In the genomic region with DNA sequence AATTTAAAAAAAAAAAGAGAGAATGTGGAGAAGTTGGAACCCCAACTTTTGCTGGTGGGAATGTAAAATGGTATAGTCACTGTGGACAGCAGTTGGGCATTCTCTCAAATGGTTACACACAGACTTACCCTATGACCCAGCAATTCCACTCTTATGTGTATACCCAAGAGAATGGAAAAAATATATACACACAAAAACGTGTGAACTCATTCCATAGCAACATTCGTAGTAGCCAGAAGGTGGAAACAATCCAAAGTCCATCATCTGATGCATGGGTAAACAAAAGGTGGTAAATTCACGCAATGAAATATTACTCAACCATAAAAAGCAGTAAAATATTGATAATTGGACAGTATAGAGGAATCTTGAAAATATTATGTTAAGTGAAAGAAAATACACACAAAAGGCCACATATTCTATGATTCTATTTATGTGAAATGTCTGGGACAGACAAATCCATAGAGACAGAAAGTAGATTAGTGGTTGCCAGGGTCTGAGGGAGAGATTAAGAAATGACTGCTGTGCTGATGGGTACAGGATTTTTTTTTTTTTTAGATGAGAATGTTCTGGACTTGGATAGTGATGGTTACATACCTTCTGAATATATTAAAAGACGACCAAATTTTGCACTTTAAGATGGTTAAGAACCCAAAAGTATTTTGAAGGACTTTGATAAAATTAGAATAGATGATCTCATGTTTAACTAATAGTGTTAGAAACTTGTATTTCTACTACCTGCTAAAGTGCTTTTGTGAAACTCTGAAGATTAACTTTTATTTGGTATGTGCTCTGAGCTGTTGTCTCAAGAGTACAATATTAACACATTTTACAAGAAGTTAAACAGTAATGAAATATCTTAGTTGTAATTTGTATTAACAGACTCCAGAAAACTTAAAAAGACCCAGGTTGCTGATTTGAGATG, we compare ENCODE assay signal across 20 cellular contexts.
DNase-seq lines count a peak whose midpoint lies in the region; ATAC-seq and TF ChIP-seq lines count a peak whose summit lies in the region.
"Had no signal": no experiment of that assay in that cellular context is flagged by ENCODE, and none has a peak within 500 bp of the region (broad histone marks: within the 10 kb centered on the region; RNA-seq: fewer than 3 reads in every experiment).

No MANE protein-coding gene starts in this region.

- H3K4me1 ChIP-seq in body of pancreas (peaks cover 15% of the 10 kb centered on the region), mucosa of descending colon (ENCODE audit: low read depth) (peaks cover 10% of the 10 kb centered on the region)
- H3K4me1 ChIP-seq: parathyroid adenoma had no signal

- peaks cover 3% of the 10 kb centered on the region for H3K36me3 Mint-ChIP-seq in activated CD8-positive, alpha-beta memory T cell treated with anti-CD3 and anti-CD28 coated beads, Interleukin-2, amount 10 ng/mL, durations not matched to agents 7 days and 5 days

- WGBS in body of pancreas, 2 donors: 23 to 32% methylated on average over 4 of the region's 4 CpGs

- no peak overlapping the region for H3K4me3 ChIP-seq in body of pancreas
- H3K4me3 ChIP-seq in mucosa of descending colon: no peak overlapping the region
- H3K4me3 ChIP-seq: lower lobe of right lung had no signal

- no peaks in the 10 kb centered on the region for H3K27me3 ChIP-seq in body of pancreas

- TF ChIP-seq CTCF in body of pancreas (IDR thresholded peaks at IDR 0.05) (no peak), mucosa of descending colon (IDR thresholded peaks at IDR 0.05) (no peak)

- ATAC-seq in GM19452 (IDR thresholded peaks at IDR 0.05; ENCODE audit: unreplicated experiment) (peak; percentile 45), HG03095 (IDR thresholded peaks at IDR 0.05; ENCODE audit: unreplicated experiment) (peak; percentile 13), body of pancreas (peak; percentile 40), mucosa of descending colon (peak; percentile 87), HG03457 (IDR thresholded peaks at IDR 0.05; ENCODE audit: unreplicated experiment) (no peak)
- ATAC-seq in activated CD8-positive, alpha-beta memory T cell treated with anti-CD3 and anti-CD28 coated beads, Interleukin-2, amount 10 ng/mL, durations not matched to agents 7 days and 5 days: no peak
- ATAC-seq: activated CD4-positive, CD25-positive, alpha-beta regulatory T cell treated with anti-CD3 and anti-CD28 coated beads, Interleukin-2, amount 50 U/mL, for 24 hours; activated naive CD8-positive, alpha-beta T cell treated with anti-CD3 and anti-CD28 coated beads, Interleukin-2, amount 50 U/mL, for 24 hours; CD8-positive, alpha-beta T cell; Panc1 had no signal

- CTCF ChIA-PET in activated CD8-positive, alpha-beta memory T cell treated with anti-CD3 and anti-CD28 coated beads, Interleukin-2, amount 10 ng/mL, durations not matched to agents 7 days and 5 days (lab: Charles Lee): no interaction called here

- no peak overlapping the region for H3K27ac Mint-ChIP-seq in activated CD8-positive, alpha-beta memory T cell treated with anti-CD3 and anti-CD28 coated beads, Interleukin-2, amount 10 ng/mL, durations not matched to agents 7 days and 5 days
- H3K27ac Mint-ChIP-seq: activated naive CD8-positive, alpha-beta T cell treated with anti-CD3 and anti-CD28 coated beads, Interleukin-2, amount 50 U/mL, for 24 hours; CD8-positive, alpha-beta T cell had no signal

- H3K27ac ChIP-seq in body of pancreas: peak overlapping the region in 3 of 4 donors; percentile 1 to 68 (median 39)
- H3K27ac ChIP-seq: lower lobe of right lung, parathyroid adenoma had no signal

- intact Hi-C loops in body of pancreas (cut with DNase I) (no loop called here), mucosa of descending colon (cut with DNase I, micrococcal nuclease) (no loop called here)

- no peaks in the 10 kb centered on the region for H3K4me1 Mint-ChIP-seq in activated CD8-positive, alpha-beta memory T cell treated with anti-CD3 and anti-CD28 coated beads, Interleukin-2, amount 10 ng/mL, durations not matched to agents 7 days and 5 days
- H3K4me1 Mint-ChIP-seq: activated naive CD8-positive, alpha-beta T cell treated with anti-CD3 and anti-CD28 coated beads, Interleukin-2, amount 50 U/mL, for 24 hours had no signal

- H3K36me3 ChIP-seq in body of pancreas (replicated peaks in 1 of 2; ENCODE audit: insufficient read depth in 1 of 2, low read depth in 2 of 2): no peaks in the 10 kb centered on the region
- no peaks in the 10 kb centered on the region for H3K36me3 ChIP-seq in mucosa of descending colon (ENCODE audit: low read depth)
- H3K36me3 ChIP-seq: lower lobe of right lung had no signal

- no peaks in the 10 kb centered on the region for H3K27me3 Mint-ChIP-seq in activated CD8-positive, alpha-beta memory T cell treated with anti-CD3 and anti-CD28 coated beads, Interleukin-2, amount 10 ng/mL, durations not matched to agents 7 days and 5 days
- H3K27me3 Mint-ChIP-seq: activated naive CD8-positive, alpha-beta T cell treated with anti-CD3 and anti-CD28 coated beads, Interleukin-2, amount 50 U/mL, for 24 hours had no signal

- no peaks in the 10 kb centered on the region for H3K9me3 Mint-ChIP-seq in activated CD8-positive, alpha-beta memory T cell treated with anti-CD3 and anti-CD28 coated beads, Interleukin-2, amount 10 ng/mL, durations not matched to agents 7 days and 5 days (ENCODE audit: low read depth)
- H3K9me3 Mint-ChIP-seq: activated naive CD8-positive, alpha-beta T cell treated with anti-CD3 and anti-CD28 coated beads, Interleukin-2, amount 50 U/mL, for 24 hours; CD8-positive, alpha-beta T cell had no signal

- no peak for TF ChIP-seq POLR2A in body of pancreas (IDR thresholded peaks at IDR 0.05)

- DNase-seq in body of pancreas (no peak), mucosa of descending colon (peak in 1 of 3 donors; percentile 7), GDM1 (lab: John Stamatoyannopoulos, UW) (no peak), A172 (ENCODE audit: low spot score) (no peak)
- DNase-seq in activated CD8-positive, alpha-beta memory T cell treated with anti-CD3 and anti-CD28 coated beads, Interleukin-2, amount 10 ng/mL, durations not matched to agents 7 days and 5 days: no peak
- DNase-seq: activated CD8-positive, alpha-beta memory T cell treated with anti-CD3 and anti-CD28 coated beads for 24 hours; activated naive CD8-positive, alpha-beta T cell treated with anti-CD3 and anti-CD28 coated beads, Interleukin-2, amount 50 U/mL, for 24 hours; CD8-positive, alpha-beta T cell; DND-41; effector CD4-positive, alpha-beta T cell; glutamatergic neuron; lower lobe of right lung; NCI-H1417 treated with DMSO at 0.1 percent for 48 hours; NCI-H2171 treated with DMSO at 0.1 percent for 48 hours had no signal

- H3K4me3 Mint-ChIP-seq in activated CD8-positive, alpha-beta memory T cell treated with anti-CD3 and anti-CD28 coated beads, Interleukin-2, amount 10 ng/mL, durations not matched to agents 7 days and 5 days: no peak overlapping the region
- H3K4me3 Mint-ChIP-seq: activated naive CD8-positive, alpha-beta T cell treated with anti-CD3 and anti-CD28 coated beads, Interleukin-2, amount 50 U/mL, for 24 hours; CD8-positive, alpha-beta T cell had no signal

- H3K9me3 ChIP-seq in body of pancreas (no peaks in the 10 kb centered on the region), mucosa of descending colon (no peaks in the 10 kb centered on the region)
- H3K9me3 ChIP-seq: lower lobe of right lung had no signal

Comparison
In these comparisons a context has a peak if more than half of its experiments do, and no peak if none do; other contexts are left out.
1. ATAC-seq: peak in GM19452 (single experiment), HG03095 (single experiment), body of pancreas (single experiment) and mucosa of descending colon (single experiment); none in activated CD8-positive, alpha-beta memory T cell treated with anti-CD3 and anti-CD28 coated beads, Interleukin-2, amount 10 ng/mL, durations not matched to agents 7 days and 5 days (single experiment) and HG03457 (single experiment).